ENCODE assay signal across 11 cellular contexts in genomic region chr19:10747674-10748073, GRCh38. TPM values are rescaled to one million over a fixed set of nuclear protein-coding genes. Genes with fewer than 3 reads are reported as not detected.
DNase-seq lines count a peak whose midpoint lies in the region; ATAC-seq, FAIRE-seq and TF ChIP-seq lines count a peak whose summit lies in the region.
"Had no signal": no experiment of that assay in that cellular context is flagged by ENCODE, and none has a peak within 500 bp of the region (broad histone marks: within the 10 kb centered on the region; RNA-seq: fewer than 3 reads in every experiment).

No MANE protein-coding gene starts in this region.

- 82% methylated on average over 6 of the region's 8 CpGs for WGBS in K562 (ENCODE audit: insufficient coverage, low coverage, missing lambda C conversion rate)
- 92 to 94% methylated on average over 5 to 7 of the region's 8 CpGs for WGBS in mesodermal cell (ENCODE audit: insufficient coverage in 2 of 2), 2 experiments
- WGBS in sigmoid colon, 2 donors = 17 to 56% methylated on average over 8 of the region's 8 CpGs

- no TSS peak for BruUV-seq in K562 (replicated peaks; lab: Mats Ljungman, UMichigan)

- no peaks in the 10 kb centered on the region for H3K27me3 Mint-ChIP-seq in type B pancreatic cell

- H3K27me3 ChIP-seq in right atrium auricular region (no peaks in the 10 kb centered on the region), K562 (ENCODE audit: control insufficient read depth in 2 of 2, insufficient read depth in 2 of 2, low read length in 2 of 2) (no peaks in the 10 kb centered on the region), sigmoid colon (no peaks in the 10 kb centered on the region)

- no peak for TF ChIP-seq EP300 in K562 (IDR thresholded peaks at IDR 0.05; ENCODE audit: low read length)
- TF ChIP-seq EP300 in sigmoid colon (IDR thresholded peaks at IDR 0.05) = no peak

- TF ChIP-seq CTCF in right atrium auricular region (IDR thresholded peaks at IDR 0.05) (no peak), K562 (IDR thresholded peaks at IDR 0.05 in 2 of 3, conservative IDR thresholded peaks at IDR 0.05 in 1 of 3; ENCODE audit: insufficient read depth in 2 of 3, low read depth in 1 of 3, low read length in 3 of 3) (no peak), type B pancreatic cell (conservative IDR thresholded peaks at IDR 0.05) (no peak), sigmoid colon (IDR thresholded peaks at IDR 0.05) (no peak)

- H3K4me3 Mint-ChIP-seq in type B pancreatic cell = no peak overlapping the region

- peaks cover 46% of the 10 kb centered on the region for H3K4me1 Mint-ChIP-seq in type B pancreatic cell (ENCODE audit: unreplicated experiment)

- H3K36me3 ChIP-seq in right atrium auricular region = no peaks in the 10 kb centered on the region
- H3K36me3 ChIP-seq in K562 (ENCODE audit: control insufficient read depth, insufficient read depth, low read length) = peaks cover 7% of the 10 kb centered on the region; the same call in 1 of the 3 replicates
- no peaks in the 10 kb centered on the region for H3K36me3 ChIP-seq in mesodermal cell (ENCODE audit: control insufficient read depth, insufficient read depth, low read length)
- no peaks in the 10 kb centered on the region for H3K36me3 ChIP-seq in sigmoid colon

- intact Hi-C loops in left cardiac atrium (cut with DNase I) (no loop called here), K562 (cut with micrococcal nuclease) (no loop called here), sigmoid colon (cut with DNase I) (no loop called here)

- FAIRE-seq in K562 (lab: Jason Lieb, UNC) = no peak

- H3K27ac Mint-ChIP-seq in type B pancreatic cell = peak overlapping the region; percentile 70

- TF ChIP-seq RAD21 in K562 (CRISPR knock-in tag; conservative IDR thresholded peaks at IDR 0.05 in 1 of 2, IDR thresholded peaks at IDR 0.05 in 1 of 2) = no peak

- H3K4me2 ChIP-seq in K562 (ENCODE audit: insufficient read depth, low read length) = peak overlapping the region; percentile 7; the same call in 1 of the 2 replicates

- H3K36me3 Mint-ChIP-seq in type B pancreatic cell = no peaks in the 10 kb centered on the region

- peaks cover 93% of the 10 kb centered on the region for H3K79me2 ChIP-seq in K562 (ENCODE audit: control insufficient read depth, insufficient read depth, low read length)

- CTCF ChIA-PET in K562 (lab: Yijun Ruan, JAX; ENCODE audit: low intra/inter-chr PET ratio) = no interaction called here

- peaks cover 4% of the 10 kb centered on the region for H3K9me1 ChIP-seq in K562 (ENCODE audit: control insufficient read depth, insufficient read depth, low read length)

- H3K9me3 ChIP-seq in right atrium auricular region (no peaks in the 10 kb centered on the region), K562 (replicated peaks; ENCODE audit: control insufficient read depth, insufficient read depth, low read depth, low read length) (no peaks in the 10 kb centered on the region), mesodermal cell (ENCODE audit: control insufficient read depth, low read length) (no peaks in the 10 kb centered on the region), sigmoid colon (no peaks in the 10 kb centered on the region)

- no peaks in the 10 kb centered on the region for H3K9me3 Mint-ChIP-seq in type B pancreatic cell

- H4K20me1 ChIP-seq in K562 (replicated peaks; ENCODE audit: control insufficient read depth, insufficient read depth, low read length) = peaks cover 30% of the 10 kb centered on the region; the same call in 1 of the 2 replicates

- H3K4me3 ChIP-seq in right atrium auricular region = no peak overlapping the region
- no peak overlapping the region for H3K4me3 ChIP-seq in K562
- no peak overlapping the region for H3K4me3 ChIP-seq in mesodermal cell (ENCODE audit: extremely low read depth, insufficient read depth, low read length, poor library complexity, severe bottlenecking)
- H3K4me3 ChIP-seq in sigmoid colon = no peak overlapping the region

- ATAC-seq in left cardiac atrium (no peak), K562 (no peak)

- DNase-seq in right atrium auricular region (ENCODE audit: low spot score) = no peak
- no peak for DNase-seq in left cardiac atrium
- DNase-seq in K562 (ENCODE audit: extremely low read depth in 1 of 4, low spot score in 3 of 4) = no peak
- no peak for DNase-seq in type B pancreatic cell (ENCODE audit: extremely low spot score, unreplicated experiment)
- no peak for DNase-seq in sigmoid colon
- no peak for DNase-seq in effector CD4-positive, alpha-beta T cell
- DNase-seq in dermis blood vessel endothelial cell = no peak
- DNase-seq: H7, KG1, RPMI8226 had no signal

- H3K27ac ChIP-seq in right atrium auricular region (peak overlapping the region; percentile 19 to 78), K562 (ENCODE audit: extremely low read depth, low read depth, low read length) (peak overlapping the region; percentile 69; the same call in 1 of the 3 replicates), mesodermal cell (ENCODE audit: low read depth, low read length, severe bottlenecking) (peak overlapping the region; percentile 41), sigmoid colon (peak overlapping the region in 1 of 4 donors; percentile 51)

- no peak overlapping the region for H2AFZ ChIP-seq in K562 (ENCODE audit: low read depth, low read length)

- H3K4me1 ChIP-seq in right atrium auricular region = peaks cover 0 to 92% of the 10 kb centered on the region in 2 donors
- peaks cover 46 to 59% of the 10 kb centered on the region in 2 experiments for H3K4me1 ChIP-seq in K562 (replicated peaks in 1 of 2; ENCODE audit: control insufficient read depth in 2 of 2, insufficient read depth in 2 of 2, low read length in 2 of 2)
- H3K4me1 ChIP-seq in mesodermal cell (ENCODE audit: control insufficient read depth, insufficient read depth, low read length, poor library complexity, severe bottlenecking) = peaks cover 34% of the 10 kb centered on the region
- peaks cover 0 to 60% (median 48%) of the 10 kb centered on the region in 4 donors for H3K4me1 ChIP-seq in sigmoid colon

- in situ Hi-C loops in K562 (cut with MboI) = no loop called here

- peak overlapping the region in 1 of 2 experiments; percentile 90; a peak in 2 of 4 replicates for H3K9ac ChIP-seq in K562 (ENCODE audit: insufficient read depth in 1 of 2, low read depth in 2 of 2, low read length in 2 of 2)

- POLR2A ChIA-PET in K562 (lab: Yijun Ruan, JAX) = no interaction called here

- TF ChIP-seq POLR2A in K562 (conservative IDR thresholded peaks at IDR 0.05) (no peak), sigmoid colon (IDR thresholded peaks at IDR 0.05) (no peak)

TF ChIP-seq in K562, 482 proteins besides CTCF, POLR2A, EP300 and RAD21 (continues in another document):
- TF ChIP-seq NFIC (IDR thresholded peaks at IDR 0.05) (peak; percentile 45), NCOA6 (IDR thresholded peaks at IDR 0.05) (no peak)

RNA-seq across cellular contexts. Expression of gene DNM2, which starts 29.8 kb away (rescaled TPM):
- 100 to 1,000 TPM; 111 to 144 TPM for total RNA-seq in right atrium auricular region
- 100 to 1,000 TPM; 125 to 186 TPM for total RNA-seq in left cardiac atrium
- total RNA-seq in K562 (2011; cell fraction: chromatin; rRNA removed; ENCODE audit: low replicate concordance) = 612 and 1,251 TPM in 2 replicates
- 540 and 557 TPM in 2 replicates for total RNA-seq in K562 (2011; cell fraction: nucleolus; rRNA removed)
- 513 and 610 TPM in 2 replicates for total RNA-seq in K562 (2011; cell fraction: nucleoplasm; rRNA removed)
- total RNA-seq in K562 (2014; rRNA removed) = 77.1 and 94.4 TPM in 2 replicates
- total RNA-seq in K562 (2014; rRNA removed; fragmentation: Illumina TruSeq; extraction: Trizol) = 53.2 and 53.5 TPM in 2 replicates
- total RNA-seq in K562 (2015; rRNA removed; fragmentation: Illumina TruSeq; extraction: Trizol) = 66.6 and 67.2 TPM in 2 replicates
- total RNA-seq in K562 (2021) = 153 and 161 TPM in 2 replicates
- 72.6 and 122 TPM in 2 replicates for polyA plus RNA-seq in K562 (2011; rRNA removed)
- 66.0 and 77.5 TPM in 2 replicates for polyA plus RNA-seq in K562 (2011; cell fraction: cytosol; rRNA removed)
- 343 and 372 TPM in 2 replicates for polyA plus RNA-seq in K562 (2011; cell fraction: nucleus; rRNA removed)
- polyA plus RNA-seq in K562 (2012) = 121 and 177 TPM in 2 replicates
- polyA plus RNA-seq in K562 (2014; fragmentation: Illumina TruSeq; extraction: Trizol) = 93.5 and 112 TPM in 2 replicates
- 1 to 10 TPM; 2.2 to 2.4 TPM for polyA plus RNA-seq in K562 (2014; fragmentation: Nextera tagmentation; extraction: Ambion mirVana)
- 88.8 and 104 TPM in 2 replicates for polyA plus RNA-seq in K562 (2014; rRNA removed)
- polyA minus RNA-seq in K562 (2011; rRNA and poly(A)+ RNA removed) = 138 and 139 TPM in 2 replicates
- polyA minus RNA-seq in K562 (2011; cell fraction: cytosol; rRNA and poly(A)+ RNA removed) = 108 and 150 TPM in 2 replicates
- polyA minus RNA-seq in K562 (2011; cell fraction: nucleus; rRNA and poly(A)+ RNA removed) = 314 and 488 TPM in 2 replicates
- polyA plus RNA-seq in mesodermal cell (2013, experiment 1 of 2) = 99.8 TPM
- 90.0 TPM for polyA plus RNA-seq in mesodermal cell (2013, experiment 2 of 2)
- total RNA-seq in type B pancreatic cell (ENCODE audit: low replicate concordance) = 119 and 123 TPM in 2 replicates
- 10 to 100 TPM; 53.2 to 96.7 (median 64.1) TPM for total RNA-seq in sigmoid colon
- 100 to 1,000 TPM; 152 to 326 (median 222) TPM for polyA plus RNA-seq in sigmoid colon
- 118 and 185 TPM in 2 replicates for total RNA-seq in dermis blood vessel endothelial cell

RNA-seq across cellular contexts. Expression of gene QTRT1, which starts 46.4 kb away (rescaled TPM):
- 10 to 100 TPM; 15.2 to 15.8 TPM for total RNA-seq in right atrium auricular region
- 10 to 100 TPM; 24.7 to 28.2 TPM for total RNA-seq in left cardiac atrium
- 34.3 and 114 TPM in 2 replicates for total RNA-seq in K562 (2011; cell fraction: chromatin; rRNA removed; ENCODE audit: low replicate concordance)
- 106 TPM in 2 replicates for total RNA-seq in K562 (2011; cell fraction: nucleolus; rRNA removed)
- total RNA-seq in K562 (2011; cell fraction: nucleoplasm; rRNA removed) = 68.0 and 71.0 TPM in 2 replicates
- 34.6 and 43.6 TPM in 2 replicates for total RNA-seq in K562 (2014; rRNA removed)
- 7.1 and 10.4 TPM in 2 replicates for total RNA-seq in K562 (2014; rRNA removed; fragmentation: Illumina TruSeq; extraction: Trizol)
- 32.8 and 33.7 TPM in 2 replicates for total RNA-seq in K562 (2015; rRNA removed; fragmentation: Illumina TruSeq; extraction: Trizol)
- 63.5 and 63.6 TPM in 2 replicates for total RNA-seq in K562 (2021)
- 30.5 and 46.6 TPM in 2 replicates for polyA plus RNA-seq in K562 (2011; rRNA removed)
- polyA plus RNA-seq in K562 (2011; cell fraction: cytosol; rRNA removed) = 37.2 and 62.5 TPM in 2 replicates
- 188 and 308 TPM in 2 replicates for polyA plus RNA-seq in K562 (2011; cell fraction: nucleus; rRNA removed)
- polyA plus RNA-seq in K562 (2012) = 29.4 and 72.1 TPM in 2 replicates
- 19.3 and 44.0 TPM in 2 replicates for polyA plus RNA-seq in K562 (2014; fragmentation: Illumina TruSeq; extraction: Trizol)
- polyA plus RNA-seq in K562 (2014; fragmentation: Nextera tagmentation; extraction: Ambion mirVana) = 1 to 10 TPM; 1.2 to 6.2 TPM
- 65.5 and 77.8 TPM in 2 replicates for polyA plus RNA-seq in K562 (2014; rRNA removed)
- polyA minus RNA-seq in K562 (2011; rRNA and poly(A)+ RNA removed) = 6.0 and 7.7 TPM in 2 replicates
- polyA minus RNA-seq in K562 (2011; cell fraction: cytosol; rRNA and poly(A)+ RNA removed) = 15.5 and 16.8 TPM in 2 replicates
- polyA minus RNA-seq in K562 (2011; cell fraction: nucleus; rRNA and poly(A)+ RNA removed) = 19.0 and 26.1 TPM in 2 replicates
- polyA plus RNA-seq in mesodermal cell (2013, experiment 1 of 2) = 21.9 TPM
- polyA plus RNA-seq in mesodermal cell (2013, experiment 2 of 2) = 14.1 TPM
- 39.2 and 67.7 TPM in 2 replicates for total RNA-seq in type B pancreatic cell (ENCODE audit: low replicate concordance)
- 10 to 100 TPM; 21.7 to 34.2 (median 29.7) TPM for total RNA-seq in sigmoid colon
- 10 to 100 TPM; 64.9 to 93.6 (median 69.8) TPM for polyA plus RNA-seq in sigmoid colon
- total RNA-seq in dermis blood vessel endothelial cell = 23.1 and 26.4 TPM in 2 replicates
